22 cellular contexts compared by ENCODE assay signal in genomic region chr19:31413353-31413752, GRCh38.
DNase-seq lines count a peak whose midpoint lies in the region; FAIRE-seq and TF ChIP-seq lines count a peak whose summit lies in the region.
"Had no signal": no experiment of that assay in that cellular context is flagged by ENCODE, and none has a peak within 500 bp of the region (broad histone marks: within the 10 kb centered on the region; RNA-seq: fewer than 3 reads in every experiment).

No MANE protein-coding gene starts in this region.

- H4K20me1 ChIP-seq in H1 (replicated peaks in 1 of 2; ENCODE audit: control insufficient read depth in 1 of 2, insufficient read depth in 2 of 2, low read length in 2 of 2): no peaks in the 10 kb centered on the region
- H4K20me1 ChIP-seq: BLaER1 treated with 17β-estradiol and CSF1 and Interleukin-3, amounts not matched to agents 10 nM and 100 nM had no signal

- TF ChIP-seq RAD21 in H1 (IDR thresholded peaks at IDR 0.05 in 1 of 2, conservative IDR thresholded peaks at IDR 0.05 in 1 of 2; ENCODE audit: low read depth in 2 of 2, low read length in 2 of 2): no peak

- H2BK20ac ChIP-seq in H1 (ENCODE audit: low read length): peak overlapping the region; percentile 94; the same call in 1 of the 2 replicates

- intact Hi-C loops in ascending aorta (cut with DNase I): no loop called here

- CTCF ChIA-PET in activated naive CD4-positive, alpha-beta T cell treated with anti-CD3 and anti-CD28 coated beads, Interleukin-2, amount 10 ng/mL, durations not matched to agents 7 days and 5 days (lab: Charles Lee): no interaction called here
- CTCF ChIA-PET in H1 (lab: Charles Lee; ENCODE audit: partially characterized antibody): interaction anchor here (1.0 kb wide), 1 partner anchor 10 kb away, joined by 4 read pairs; no protein-coding TSS in a partner anchor

- H3K27ac Mint-ChIP-seq in activated naive CD4-positive, alpha-beta T cell treated with anti-CD3 and anti-CD28 coated beads, Interleukin-2, amount 10 ng/mL, durations not matched to agents 7 days and 5 days: peak overlapping the region; percentile 49
- H3K27ac Mint-ChIP-seq: B cell; CD4-positive, alpha-beta T cell; CD8-positive, alpha-beta T cell had no signal

- no peak overlapping the region for H3K4me3 ChIP-seq in H1 (ENCODE audit: extremely low read depth in 1 of 4, insufficient read depth in 2 of 4, low read depth in 3 of 4, low read length in 4 of 4)
- peak overlapping the region; percentile 34 for H3K4me3 ChIP-seq in trophoblast cell (ENCODE audit: low read depth, low read length)
- no peak overlapping the region for H3K4me3 ChIP-seq in ascending aorta
- no peak overlapping the region for H3K4me3 ChIP-seq in WERI-Rb-1 (ENCODE audit: low read depth, low read length)
- H3K4me3 ChIP-seq: A549; BLaER1 treated with 17β-estradiol and CSF1 and Interleukin-3, amounts not matched to agents 10 nM and 100 nM had no signal

- H4K8ac ChIP-seq in H1 (ENCODE audit: extremely low read depth, insufficient read depth, low read length): no peak overlapping the region
- H4K8ac ChIP-seq in trophoblast cell (ENCODE audit: low read depth, low read length): no peak overlapping the region

- H2BK5ac ChIP-seq in H1 (ENCODE audit: low read depth, low read length) (peak overlapping the region; percentile 4; the same call in 1 of the 2 replicates), trophoblast cell (ENCODE audit: low read depth, low read length, poor library complexity) (no peak overlapping the region)

- no peak overlapping the region for H2BK120ac ChIP-seq in H1 (replicated peaks; ENCODE audit: low read depth, low read length)
- no peak overlapping the region for H2BK120ac ChIP-seq in trophoblast cell (ENCODE audit: insufficient read depth, low read length, poor library complexity)

- H3K4me2 ChIP-seq in H1 (ENCODE audit: insufficient read depth in 1 of 2, low read depth in 2 of 2, low read length in 2 of 2): no peak overlapping the region
- H3K4me2 ChIP-seq in trophoblast cell (ENCODE audit: low read length): no peak overlapping the region
- H3K4me2 ChIP-seq: A549; BLaER1 treated with 17β-estradiol and CSF1 and Interleukin-3, amounts not matched to agents 10 nM and 100 nM had no signal

- H3K36me3 ChIP-seq in H1 (ENCODE audit: control insufficient read depth in 2 of 4, insufficient read depth in 4 of 4, low read length in 3 of 4) (no peaks in the 10 kb centered on the region), trophoblast cell (ENCODE audit: control insufficient read depth in 1 of 2, insufficient read depth in 2 of 2, low read length in 2 of 2) (no peaks in the 10 kb centered on the region), ascending aorta (no peaks in the 10 kb centered on the region), WERI-Rb-1 (no peaks in the 10 kb centered on the region)
- H3K36me3 ChIP-seq: BLaER1 treated with 17β-estradiol and CSF1 and Interleukin-3, amounts not matched to agents 10 nM and 100 nM had no signal

- peak overlapping the region; percentile 50 for H4K91ac ChIP-seq in H1 (replicated peaks; ENCODE audit: insufficient read length, low read length)
- H4K91ac ChIP-seq in trophoblast cell (ENCODE audit: low read depth, low read length): no peak overlapping the region

- H3K4me1 Mint-ChIP-seq in activated naive CD4-positive, alpha-beta T cell treated with anti-CD3 and anti-CD28 coated beads, Interleukin-2, amount 10 ng/mL, durations not matched to agents 7 days and 5 days: no peaks in the 10 kb centered on the region
- H3K4me1 Mint-ChIP-seq: B cell had no signal

- no peak overlapping the region for H3K4me3 Mint-ChIP-seq in activated naive CD4-positive, alpha-beta T cell treated with anti-CD3 and anti-CD28 coated beads, Interleukin-2, amount 10 ng/mL, durations not matched to agents 7 days and 5 days
- H3K4me3 Mint-ChIP-seq: B cell; CD4-positive, alpha-beta T cell; CD8-positive, alpha-beta T cell had no signal

- no peak overlapping the region for H3K23ac ChIP-seq in H1 (ENCODE audit: insufficient read length)
- H3K23ac ChIP-seq in trophoblast cell (ENCODE audit: low read length): no peak overlapping the region

- no peaks in the 10 kb centered on the region for H3K9me3 Mint-ChIP-seq in activated naive CD4-positive, alpha-beta T cell treated with anti-CD3 and anti-CD28 coated beads, Interleukin-2, amount 10 ng/mL, durations not matched to agents 7 days and 5 days
- H3K9me3 Mint-ChIP-seq: CD4-positive, alpha-beta T cell; CD8-positive, alpha-beta T cell had no signal

- H2AK5ac ChIP-seq in H1 (ENCODE audit: low read depth, low read length) (peak overlapping the region; percentile 76; the same call in 1 of the 2 replicates), trophoblast cell (ENCODE audit: low read length) (no peak overlapping the region)

- H2BK15ac ChIP-seq in H1 (ENCODE audit: low read length): no peak overlapping the region

- TF ChIP-seq EP300 in H1 (IDR thresholded peaks at IDR 0.05; ENCODE audit: borderline replicate concordance in 1 of 2, low read depth in 2 of 2, low read length in 2 of 2): no peak

- FAIRE-seq in H1 (lab: Jason Lieb, UNC): no peak
- FAIRE-seq: D721Med, G401.6, GM12891, GM19239 had no signal

- H3K27me3 ChIP-seq in H1 (replicated peaks in 1 of 4; ENCODE audit: control insufficient read depth in 3 of 4, extremely low read depth in 1 of 4, insufficient read depth in 3 of 4, low read length in 3 of 4) (no peaks in the 10 kb centered on the region), trophoblast cell (ENCODE audit: insufficient read depth, low read length) (no peaks in the 10 kb centered on the region), ascending aorta (no peaks in the 10 kb centered on the region), WERI-Rb-1 (ENCODE audit: insufficient read depth, low read depth, severe bottlenecking) (no peaks in the 10 kb centered on the region)
- H3K27me3 ChIP-seq: BLaER1 treated with 17β-estradiol and CSF1 and Interleukin-3, amounts not matched to agents 10 nM and 100 nM had no signal

- H3K27ac ChIP-seq in H1 (ENCODE audit: low read depth, low read length) (no peak overlapping the region), trophoblast cell (ENCODE audit: low read depth, low read length) (no peak overlapping the region), ascending aorta (no peak overlapping the region), WERI-Rb-1 (no peak overlapping the region)
- H3K27ac ChIP-seq: 22Rv1; A549; BLaER1 treated with 17β-estradiol and CSF1 and Interleukin-3, amounts not matched to agents 10 nM and 100 nM; C4-2B had no signal

- WGBS in H1 (ENCODE audit: extremely low coverage in 1 of 2, insufficient coverage in 1 of 2, insufficient read length in 1 of 2, insufficient replicate concordance in 2 of 2, low coverage in 1 of 2, low lambda C conversion rate in 2 of 2, missing lambda C conversion rate in 1 of 2), 2 experiments: 88% methylated on average over 8 of the region's 8 CpGs; no CpG with 5 or more reads in 1 of the 2 experiments
- no CpG with 5 or more reads among the region's 8 CpGs for WGBS in trophoblast cell (ENCODE audit: extremely low coverage, insufficient coverage, insufficient read length)

- H3K79me1 ChIP-seq in H1 (ENCODE audit: low read depth, low read length) (no peaks in the 10 kb centered on the region), trophoblast cell (ENCODE audit: low read length) (no peaks in the 10 kb centered on the region)

- no peak for TF ChIP-seq POLR2A in H1 (IDR thresholded peaks at IDR 0.05; ENCODE audit: control extremely low read depth in 1 of 2, low read depth in 2 of 2, low read length in 2 of 2)

- H3K14ac ChIP-seq in H1 (ENCODE audit: insufficient read length) (no peak overlapping the region), trophoblast cell (ENCODE audit: low read length) (no peak overlapping the region)

- H3K79me2 ChIP-seq in H1 (ENCODE audit: control insufficient read depth in 1 of 2, insufficient read depth in 2 of 2, low read length in 2 of 2) (no peaks in the 10 kb centered on the region), trophoblast cell (ENCODE audit: control insufficient read depth, insufficient read depth, low read length, poor library complexity) (no peaks in the 10 kb centered on the region)

- no peak overlapping the region for H3K56ac ChIP-seq in H1 (replicated peaks; ENCODE audit: insufficient read length, low read depth, low read length)

- H3K4ac ChIP-seq in H1 (replicated peaks; ENCODE audit: insufficient read length, low read depth, low read length) (no peak overlapping the region), trophoblast cell (ENCODE audit: low read depth, low read length) (no peak overlapping the region)

- H3K18ac ChIP-seq in H1 (ENCODE audit: extremely low read depth, low read length) (peak overlapping the region; percentile 12; the same call in 1 of the 2 replicates), trophoblast cell (ENCODE audit: low read length) (no peak overlapping the region)

- H3K9me3 ChIP-seq in H1 (ENCODE audit: insufficient read depth in 2 of 2, low read depth in 1 of 2, low read length in 1 of 2) (no peaks in the 10 kb centered on the region), trophoblast cell (ENCODE audit: insufficient read depth, low read depth, low read length) (peaks cover 2% of the 10 kb centered on the region), ascending aorta (no peaks in the 10 kb centered on the region), WERI-Rb-1 (ENCODE audit: severe bottlenecking) (no peaks in the 10 kb centered on the region)
- H3K9me3 ChIP-seq: BLaER1 treated with 17β-estradiol and CSF1 and Interleukin-3, amounts not matched to agents 10 nM and 100 nM; Caco-2 had no signal

- H3K4me1 ChIP-seq in H1 (replicated peaks in 1 of 4; ENCODE audit: control insufficient read depth in 3 of 4, insufficient read depth in 4 of 4, low read length in 3 of 4) (peaks cover 6 to 22% (median 11%) of the 10 kb centered on the region in 4 experiments; a peak in 6 of 7 replicates), trophoblast cell (ENCODE audit: control insufficient read depth in 1 of 2, insufficient read depth in 2 of 2, low read length in 2 of 2) (peaks cover 1 to 4% of the 10 kb centered on the region in 2 experiments), ascending aorta (no peaks in the 10 kb centered on the region)
- H3K4me1 ChIP-seq: Caco-2 had no signal

- H3K23me2 ChIP-seq in H1 (ENCODE audit: low read depth, low read length): no peaks in the 10 kb centered on the region

- no peak overlapping the region for H4K12ac ChIP-seq in trophoblast cell (ENCODE audit: low read depth, low read length)

- DNase-seq in activated naive CD4-positive, alpha-beta T cell treated with anti-CD3 and anti-CD28 coated beads, Interleukin-2, amount 10 ng/mL, durations not matched to agents 7 days and 5 days: no peak
- no peak for DNase-seq in activated naive CD4-positive, alpha-beta T cell treated with Interleukin-2 at 50 U/mL for 16 hours
- DNase-seq in H1 (ENCODE audit: low read depth in 1 of 2, low spot score in 2 of 2) (no peak), trophoblast cell (no peak), ascending aorta (ENCODE audit: low spot score in 2 of 2) (no peak), WERI-Rb-1 (no peak)
- DNase-seq: AML-193; Caco-2; Calu3; CD4-positive, alpha-beta T cell; CD8-positive, alpha-beta T cell; DMS79 treated with DMSO at 0.1 percent for 48 hours; GF-D8 had no signal

- POLR2A ChIA-PET in H1 (lab: Charles Lee; ENCODE audit: partially characterized antibody): no interaction called here

- H2BK12ac ChIP-seq in H1 (ENCODE audit: low read depth, low read length) (peak overlapping the region; percentile 95; the same call in 1 of the 2 replicates), trophoblast cell (ENCODE audit: low read length) (no peak overlapping the region)

- H3K36me3 Mint-ChIP-seq in activated naive CD4-positive, alpha-beta T cell treated with anti-CD3 and anti-CD28 coated beads, Interleukin-2, amount 10 ng/mL, durations not matched to agents 7 days and 5 days: no peaks in the 10 kb centered on the region
- H3K36me3 Mint-ChIP-seq: CD8-positive, alpha-beta T cell had no signal

- no peak for TF ChIP-seq CTCF in H1 (IDR thresholded peaks at IDR 0.05; ENCODE audit: control extremely low read depth in 1 of 3, insufficient read depth in 1 of 3, low read depth in 1 of 3, low read length in 3 of 3)
- TF ChIP-seq CTCF in ascending aorta (IDR thresholded peaks at IDR 0.05): no peak
- TF ChIP-seq CTCF in WERI-Rb-1 (IDR thresholded peaks at IDR 0.05; ENCODE audit: low read depth, low read length): no peak

- no peak overlapping the region for H4K5ac ChIP-seq in H1 (ENCODE audit: insufficient read length, low read depth, low read length)

- H2AFZ ChIP-seq in H1 (ENCODE audit: low read length) (no peak overlapping the region), trophoblast cell (ENCODE audit: insufficient read depth, low read length, poor library complexity) (no peak overlapping the region)

- no peaks in the 10 kb centered on the region for H3K27me3 Mint-ChIP-seq in activated naive CD4-positive, alpha-beta T cell treated with anti-CD3 and anti-CD28 coated beads, Interleukin-2, amount 10 ng/mL, durations not matched to agents 7 days and 5 days
- H3K27me3 Mint-ChIP-seq: B cell had no signal

- H3K9ac ChIP-seq in H1 (replicated peaks in 1 of 4; ENCODE audit: extremely low read depth in 1 of 4, low read depth in 3 of 4, low read length in 3 of 4): no peak overlapping the region
- H3K9ac ChIP-seq in trophoblast cell (ENCODE audit: low read length): no peak overlapping the region
- H3K9ac ChIP-seq: BLaER1 treated with 17β-estradiol and CSF1 and Interleukin-3, amounts not matched to agents 10 nM and 100 nM had no signal
